ENCODE assay signal across 1 cellular context in genomic region chr3:194691481-194692281, GRCh38.
TF ChIP-seq lines count a peak whose summit lies in the region.

No MANE protein-coding gene starts in this region.

TF ChIP-seq in K562, 482 proteins besides CTCF, POLR2A, EP300 and RAD21:
- TF ChIP-seq MGA (IDR thresholded peaks at IDR 0.05) (peak; percentile 32; the same call in 1 of the 2 replicates), L3MBTL2 (IDR thresholded peaks at IDR 0.05) (peak; percentile 26; the same call in 1 of the 2 replicates), PCBP2 (IDR thresholded peaks at IDR 0.05; ENCODE audit: low read depth, low read length, poor library complexity, severe bottlenecking) (no peak), ZBTB49 (CRISPR knock-in tag; IDR thresholded peaks at IDR 0.05; ENCODE audit: borderline replicate concordance) (no peak)
- TF ChIP-seq, protein P1, sequence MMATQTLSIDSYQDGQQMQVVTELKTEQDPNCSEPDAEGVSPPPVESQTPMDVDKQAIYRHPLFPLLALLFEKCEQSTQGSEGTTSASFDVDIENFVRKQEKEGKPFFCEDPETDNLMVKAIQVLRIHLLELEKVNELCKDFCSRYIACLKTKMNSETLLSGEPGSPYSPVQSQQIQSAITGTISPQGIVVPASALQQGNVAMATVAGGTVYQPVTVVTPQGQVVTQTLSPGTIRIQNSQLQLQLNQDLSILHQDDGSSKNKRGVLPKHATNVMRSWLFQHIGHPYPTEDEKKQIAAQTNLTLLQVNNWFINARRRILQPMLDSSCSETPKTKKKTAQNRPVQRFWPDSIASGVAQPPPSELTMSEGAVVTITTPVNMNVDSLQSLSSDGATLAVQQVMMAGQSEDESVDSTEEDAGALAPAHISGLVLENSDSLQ (IDR thresholded peaks at IDR 0.05): peak; percentile 43; the same call in 1 of the 2 replicates
